In the genomic region with DNA sequence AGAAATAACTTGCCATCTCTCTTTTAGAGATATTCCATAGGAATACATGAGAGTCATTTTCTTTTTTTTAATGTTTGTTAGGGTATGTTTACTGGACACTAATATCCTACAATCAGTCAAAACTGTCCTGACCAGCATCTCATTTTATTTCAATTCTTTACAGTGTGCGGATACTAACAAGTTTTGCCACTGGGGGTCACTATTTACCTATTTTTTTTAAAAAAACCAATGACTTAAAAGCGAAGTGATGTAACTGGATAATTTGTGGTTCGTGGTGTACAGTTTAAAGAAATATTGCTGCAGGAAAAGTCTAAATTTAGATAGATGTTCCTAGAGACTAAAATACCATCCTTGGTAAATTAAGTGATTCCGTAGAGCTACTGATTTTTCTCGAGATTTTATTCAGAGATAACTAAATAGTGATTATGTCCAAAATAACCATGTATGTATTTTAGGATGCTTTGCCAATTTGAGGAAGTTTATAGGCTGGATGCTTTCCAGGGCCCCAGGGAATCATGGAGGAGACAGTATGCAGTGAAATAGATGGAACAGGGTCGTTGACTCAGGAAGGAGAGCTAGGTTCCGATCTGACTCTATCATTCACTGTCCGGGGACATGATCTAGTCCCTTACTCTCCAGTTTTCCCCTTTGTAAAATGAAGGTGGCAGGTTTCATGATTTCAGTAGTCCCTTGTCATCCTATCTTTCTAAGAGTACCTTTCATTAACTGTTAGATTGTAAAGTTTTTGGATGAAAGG, we compare ENCODE assay signal across 8 cellular contexts. TPM values are rescaled to one million over a fixed set of nuclear protein-coding genes. Genes with fewer than 3 reads are reported as not detected.
DNase-seq lines count a peak whose midpoint lies in the region; ATAC-seq, FAIRE-seq and TF ChIP-seq lines count a peak whose summit lies in the region.

No MANE protein-coding gene starts in this region.

- H3K56ac ChIP-seq in H1 (replicated peaks; ENCODE audit: insufficient read length, low read depth, low read length) = no peak overlapping the region

- POLR2A ChIA-PET in Caco-2 (lab: Charles Lee) = no interaction called here
- POLR2A ChIA-PET in H1 (lab: Charles Lee; ENCODE audit: partially characterized antibody) = no interaction called here

- intact Hi-C loops in Caco-2 (cut with micrococcal nuclease; ENCODE audit: unreplicated experiment) = loop anchor here (1.0 to 2.0 kb wide), 2 partner anchors 166 to 682 kb away; no protein-coding TSS in a partner anchor

- H3K4me3 Mint-ChIP-seq in Caco-2 (ENCODE audit: unreplicated experiment) = no peak overlapping the region
- no peak overlapping the region for H3K4me3 Mint-ChIP-seq in mesothelial cell of epicardium

- H4K20me1 ChIP-seq in OCI-LY3 (ENCODE audit: insufficient read depth, low read length) (no peaks in the 10 kb centered on the region), H1 (replicated peaks in 1 of 2; ENCODE audit: control insufficient read depth in 1 of 2, insufficient read depth in 2 of 2, low read length in 2 of 2) (no peaks in the 10 kb centered on the region)

- peak; percentile 24 to 30 for TF ChIP-seq CTCF in Caco-2 (IDR thresholded peaks at IDR 0.05; ENCODE audit: insufficient read depth in 1 of 2, low read depth in 1 of 2, low read length in 1 of 2, severe bottlenecking in 1 of 2, unreplicated experiment in 1 of 2)
- TF ChIP-seq CTCF in OCI-LY3 (IDR thresholded peaks at IDR 0.05; ENCODE audit: low read depth, low read length) = peak; percentile 68
- TF ChIP-seq CTCF in H1 (IDR thresholded peaks at IDR 0.05; ENCODE audit: control extremely low read depth in 1 of 3, insufficient read depth in 1 of 3, low read depth in 1 of 3, low read length in 3 of 3) = peak in 1 of 3 experiments; percentile 38; a peak in 2 of 4 replicates
- TF ChIP-seq CTCF in mesothelial cell of epicardium (IDR thresholded peaks at IDR 0.05; ENCODE audit: unreplicated experiment) = peak; percentile 73

- no peaks in the 10 kb centered on the region for H3K36me3 Mint-ChIP-seq in Caco-2 (ENCODE audit: insufficient read depth, unreplicated experiment)
- no peaks in the 10 kb centered on the region for H3K36me3 Mint-ChIP-seq in mesothelial cell of epicardium

- no peak overlapping the region for H3K14ac ChIP-seq in H1 (ENCODE audit: insufficient read length)

- H4K8ac ChIP-seq in H1 (ENCODE audit: extremely low read depth, insufficient read depth, low read length) = no peak overlapping the region

- 55% methylated on average over 8 of the region's 8 CpGs; no CpG with 5 or more reads in 1 of the 2 experiments for WGBS in H1 (ENCODE audit: extremely low coverage in 1 of 2, insufficient coverage in 1 of 2, insufficient read length in 1 of 2, insufficient replicate concordance in 2 of 2, low coverage in 1 of 2, low lambda C conversion rate in 2 of 2, missing lambda C conversion rate in 1 of 2), 2 experiments

- peak overlapping the region; percentile 39 for H3K4me2 ChIP-seq in OCI-LY3 (ENCODE audit: low read length)
- no peak overlapping the region for H3K4me2 ChIP-seq in H1 (ENCODE audit: insufficient read depth in 1 of 2, low read depth in 2 of 2, low read length in 2 of 2)

- no peak overlapping the region for H4K5ac ChIP-seq in H1 (ENCODE audit: insufficient read length, low read depth, low read length)

- no peak overlapping the region for H2BK5ac ChIP-seq in H1 (ENCODE audit: low read depth, low read length)

- peak; percentile 63 to 68 for TF ChIP-seq RAD21 in H1 (IDR thresholded peaks at IDR 0.05 in 1 of 2, conservative IDR thresholded peaks at IDR 0.05 in 1 of 2; ENCODE audit: low read depth in 2 of 2, low read length in 2 of 2)

- H3K27me3 Mint-ChIP-seq in Caco-2 (ENCODE audit: insufficient read depth, unreplicated experiment) = peaks cover 2% of the 10 kb centered on the region
- H3K27me3 Mint-ChIP-seq in mesothelial cell of epicardium (ENCODE audit: low read depth) = peaks cover 9% of the 10 kb centered on the region

- H3K4ac ChIP-seq in H1 (replicated peaks; ENCODE audit: insufficient read length, low read depth, low read length) = no peak overlapping the region

- ATAC-seq in GM19395 (IDR thresholded peaks at IDR 0.05; ENCODE audit: unreplicated experiment) = peak; percentile 91
- peak; percentile 83 for ATAC-seq in HG03520 (IDR thresholded peaks at IDR 0.05; ENCODE audit: unreplicated experiment)
- no peak for ATAC-seq in HG03045 (IDR thresholded peaks at IDR 0.05; ENCODE audit: unreplicated experiment)

- no peak overlapping the region for H4K91ac ChIP-seq in H1 (replicated peaks; ENCODE audit: insufficient read length, low read length)

- no peak overlapping the region for H2BK15ac ChIP-seq in H1 (ENCODE audit: low read length)

- H3K36me3 ChIP-seq in Caco-2 (ENCODE audit: control insufficient read depth, insufficient read depth, low read length) (no peaks in the 10 kb centered on the region), OCI-LY3 (replicated peaks; ENCODE audit: low read depth, low read length) (no peaks in the 10 kb centered on the region), H1 (ENCODE audit: control insufficient read depth in 2 of 4, insufficient read depth in 4 of 4, low read length in 3 of 4) (no peaks in the 10 kb centered on the region)

- no TSS peak for BruUV-seq in Caco-2 (replicated peaks; lab: Mats Ljungman, UMichigan)

- peak in 1 of 2 experiments; percentile 32 for DNase-seq in Caco-2
- no peak for DNase-seq in H1 (ENCODE audit: low read depth in 1 of 2, low spot score in 2 of 2)
- DNase-seq in mesothelial cell of epicardium (ENCODE audit: low spot score in 2 of 2, unreplicated experiment in 2 of 2) = no peak
- DNase-seq in amniotic stem cell (lab: John Stamatoyannopoulos, UW) = no peak

- H3K9me3 ChIP-seq in Caco-2 (no peaks in the 10 kb centered on the region), OCI-LY3 (ENCODE audit: insufficient read depth, low read length) (no peaks in the 10 kb centered on the region), H1 (ENCODE audit: insufficient read depth in 2 of 2, low read depth in 1 of 2, low read length in 1 of 2) (no peaks in the 10 kb centered on the region)

- no peak overlapping the region for H3K23ac ChIP-seq in H1 (ENCODE audit: insufficient read length)

- no peaks in the 10 kb centered on the region; the same call in 1 of the 2 replicates for H3K23me2 ChIP-seq in H1 (ENCODE audit: low read depth, low read length)

- H2AFZ ChIP-seq in OCI-LY3 (ENCODE audit: low read depth, low read length) = peak overlapping the region; percentile 31; the same call in 1 of the 2 replicates
- 0 out of 2 replicates have a peak overlapping the region, but pooled peaks have one; percentile 45 for H2AFZ ChIP-seq in H1 (ENCODE audit: low read length)

- H3K27ac ChIP-seq in OCI-LY3 (ENCODE audit: low read length) (no peak overlapping the region), H1 (ENCODE audit: low read depth, low read length) (no peak overlapping the region)

- no peak for TF ChIP-seq EP300 in H1 (IDR thresholded peaks at IDR 0.05; ENCODE audit: borderline replicate concordance in 1 of 2, low read depth in 2 of 2, low read length in 2 of 2)

- no peak overlapping the region for H3K18ac ChIP-seq in H1 (ENCODE audit: extremely low read depth, low read length)

- H3K27ac Mint-ChIP-seq in Caco-2 (ENCODE audit: unreplicated experiment) (no peak overlapping the region), mesothelial cell of epicardium (no peak overlapping the region)

- H3K4me3 ChIP-seq in Caco-2 (ENCODE audit: low read depth, low read length) = no peak overlapping the region
- peak overlapping the region; percentile 25; the same call in 1 of the 2 replicates for H3K4me3 ChIP-seq in OCI-LY3 (ENCODE audit: low read length)
- H3K4me3 ChIP-seq in H1 (ENCODE audit: extremely low read depth in 1 of 4, insufficient read depth in 2 of 4, low read depth in 3 of 4, low read length in 4 of 4) = no peak overlapping the region

- no peak overlapping the region for H2AK5ac ChIP-seq in H1 (ENCODE audit: low read depth, low read length)

- no peaks in the 10 kb centered on the region for H3K4me1 ChIP-seq in Caco-2
- H3K4me1 ChIP-seq in OCI-LY3 (ENCODE audit: low read length) = peaks cover 6% of the 10 kb centered on the region; the same call in 1 of the 2 replicates
- no peaks in the 10 kb centered on the region for H3K4me1 ChIP-seq in H1 (replicated peaks in 1 of 4; ENCODE audit: control insufficient read depth in 3 of 4, insufficient read depth in 4 of 4, low read length in 3 of 4)

- H3K9ac ChIP-seq in OCI-LY3 (ENCODE audit: low read length) (no peak overlapping the region), H1 (replicated peaks in 1 of 4; ENCODE audit: extremely low read depth in 1 of 4, low read depth in 3 of 4, low read length in 3 of 4) (no peak overlapping the region)

- CTCF ChIA-PET in Caco-2 (lab: Charles Lee) = no interaction called here
- CTCF ChIA-PET in H1 (lab: Charles Lee; ENCODE audit: partially characterized antibody) = interaction anchor here (0.5 to 2.6 kb wide), 18 partner anchors 9 to 1888 kb away, joined by 3 to 9 read pairs (median 3); no protein-coding TSS in a partner anchor

- no peak for FAIRE-seq in H1 (lab: Jason Lieb, UNC)

- no peaks in the 10 kb centered on the region for H3K9me3 Mint-ChIP-seq in Caco-2 (ENCODE audit: unreplicated experiment)
- no peaks in the 10 kb centered on the region for H3K9me3 Mint-ChIP-seq in mesothelial cell of epicardium

- H2BK120ac ChIP-seq in H1 (replicated peaks; ENCODE audit: low read depth, low read length) = no peak overlapping the region

- H2BK20ac ChIP-seq in H1 (ENCODE audit: low read length) = no peak overlapping the region

- H3K79me1 ChIP-seq in H1 (ENCODE audit: low read depth, low read length) = no peaks in the 10 kb centered on the region

- H3K27me3 ChIP-seq in Caco-2 (replicated peaks; ENCODE audit: control insufficient read depth, insufficient read depth, low read length) (no peaks in the 10 kb centered on the region), OCI-LY3 (ENCODE audit: low read depth, low read length) (no peaks in the 10 kb centered on the region), H1 (replicated peaks in 1 of 4; ENCODE audit: control insufficient read depth in 3 of 4, extremely low read depth in 1 of 4, insufficient read depth in 3 of 4, low read length in 3 of 4) (no peaks in the 10 kb centered on the region)

- H3K79me2 ChIP-seq in OCI-LY3 (ENCODE audit: low read length) (no peaks in the 10 kb centered on the region), H1 (ENCODE audit: control insufficient read depth in 1 of 2, insufficient read depth in 2 of 2, low read length in 2 of 2) (no peaks in the 10 kb centered on the region)

- no peak for TF ChIP-seq POLR2A in H1 (IDR thresholded peaks at IDR 0.05; ENCODE audit: control extremely low read depth in 1 of 2, low read depth in 2 of 2, low read length in 2 of 2)

- H3K4me1 Mint-ChIP-seq in Caco-2 (ENCODE audit: low read depth, unreplicated experiment) (no peaks in the 10 kb centered on the region), mesothelial cell of epicardium (no peaks in the 10 kb centered on the region)

- no peak overlapping the region for H2BK12ac ChIP-seq in H1 (ENCODE audit: low read depth, low read length)

RNA-seq across cellular contexts. Expression of a gene that starts 34.0 kb away (rescaled TPM):
- total RNA-seq in Caco-2 (2022) = 4.8 and 5.8 TPM in 2 replicates
- total RNA-seq in H1 (2021; fragmentation: NEBNext Ultra II Directional; extraction: Animal tissue kit (Norgen Biotek cat#: 25700)) = 4.8 and 6.7 TPM in 2 replicates
- polyA plus RNA-seq in H1 (2011; rRNA removed) = 1.4 and 3.0 TPM in 2 replicates
- polyA plus RNA-seq in H1 (2011; cell fraction: cytosol; rRNA removed) = 2.8 TPM
- polyA plus RNA-seq in H1 (2011; cell fraction: nucleus; rRNA removed) = 1.3 TPM
- 3.9 to 6.8 TPM (median 4.6 TPM) in 4 replicates for polyA plus RNA-seq in H1 (2012, experiment 1 of 2)
- polyA plus RNA-seq in H1 (2012, experiment 2 of 2) = 0.75 TPM
- polyA plus RNA-seq in H1 (2013, experiment 1 of 2) = 4.3 TPM
- 4.0 TPM for polyA plus RNA-seq in H1 (2013, experiment 2 of 2)
- 2.5 and 5.2 TPM in 2 replicates for polyA minus RNA-seq in H1 (2011; rRNA and poly(A)+ RNA removed)
- polyA minus RNA-seq in H1 (2011; cell fraction: cytosol; rRNA and poly(A)+ RNA removed) = 1.5 TPM
- polyA minus RNA-seq in H1 (2011; cell fraction: nucleus; rRNA and poly(A)+ RNA removed) = 8.4 TPM
- 10.8 to 12.3 TPM (median 11.4 TPM) in 3 replicates for total RNA-seq in mesothelial cell of epicardium
